1 cellular context compared by ENCODE assay signal in genomic region chr6:149782337-149782736, GRCh38.
TF ChIP-seq lines count a peak whose summit lies in the region.

No MANE protein-coding gene starts in this region.

TF ChIP-seq in HepG2, 621 proteins besides CTCF, POLR2A, EP300 and RAD21:
- TF ChIP-seq ZNF326 (CRISPR knock-in tag; IDR thresholded peaks at IDR 0.05; ENCODE audit: borderline replicate concordance) (no peak), RBM22 (optimal IDR thresholded peaks at IDR 0.05; ENCODE audit: low read length) (peak; percentile 16)
